ENCODE assay signal across 7 cellular contexts in genomic region chr2:28681216-28681981, GRCh38.
DNase-seq lines count a peak whose midpoint lies in the region; ATAC-seq, FAIRE-seq and TF ChIP-seq lines count a peak whose summit lies in the region.

No MANE protein-coding gene starts in this region.

- no peak overlapping the region for H3K14ac ChIP-seq in H1 (ENCODE audit: insufficient read length)

- no peaks in the 10 kb centered on the region for H3K36me3 ChIP-seq in H1 (ENCODE audit: control insufficient read depth in 2 of 4, insufficient read depth in 4 of 4, low read length in 3 of 4)

- no peak for FAIRE-seq in H1 (lab: Jason Lieb, UNC)

- H3K56ac ChIP-seq in H1 (replicated peaks; ENCODE audit: insufficient read length, low read depth, low read length): no peak overlapping the region

- H2BK5ac ChIP-seq in H1 (ENCODE audit: low read depth, low read length): no peak overlapping the region

- no peak overlapping the region for H3K4ac ChIP-seq in H1 (replicated peaks; ENCODE audit: insufficient read length, low read depth, low read length)

- TF ChIP-seq POLR2A in H1 (IDR thresholded peaks at IDR 0.05; ENCODE audit: control extremely low read depth in 1 of 2, low read depth in 2 of 2, low read length in 2 of 2): no peak

- H3K4me1 ChIP-seq in H1 (replicated peaks in 1 of 4; ENCODE audit: control insufficient read depth in 3 of 4, insufficient read depth in 4 of 4, low read length in 3 of 4): peaks cover 10 to 15% (median 13%) of the 10 kb centered on the region in 4 experiments

- ATAC-seq in GM19438 (IDR thresholded peaks at IDR 0.05; ENCODE audit: low read depth, unreplicated experiment): peak; percentile 94
- ATAC-seq in HG03354 (IDR thresholded peaks at IDR 0.05; ENCODE audit: poor library complexity, severe bottlenecking, unreplicated experiment): peak; percentile 95

- H3K79me1 ChIP-seq in H1 (ENCODE audit: low read depth, low read length): no peaks in the 10 kb centered on the region

- H3K27me3 ChIP-seq in H1 (replicated peaks in 1 of 4; ENCODE audit: control insufficient read depth in 3 of 4, extremely low read depth in 1 of 4, insufficient read depth in 3 of 4, low read length in 3 of 4): no peaks in the 10 kb centered on the region

- no peak overlapping the region for H2BK12ac ChIP-seq in H1 (ENCODE audit: low read depth, low read length)

- H2AK5ac ChIP-seq in H1 (ENCODE audit: low read depth, low read length): no peak overlapping the region

- no peaks in the 10 kb centered on the region for H3K9me3 ChIP-seq in H1 (ENCODE audit: insufficient read depth in 2 of 2, low read depth in 1 of 2, low read length in 1 of 2)

- H3K27ac ChIP-seq in H1 (ENCODE audit: low read depth, low read length): no peak overlapping the region

- no peak overlapping the region for H4K5ac ChIP-seq in H1 (ENCODE audit: insufficient read length, low read depth, low read length)

- no peaks in the 10 kb centered on the region for H4K20me1 ChIP-seq in H1 (replicated peaks in 1 of 2; ENCODE audit: control insufficient read depth in 1 of 2, insufficient read depth in 2 of 2, low read length in 2 of 2)

- no peak overlapping the region for H3K23ac ChIP-seq in H1 (ENCODE audit: insufficient read length)

- no peak overlapping the region for H3K4me3 ChIP-seq in H1 (ENCODE audit: extremely low read depth in 1 of 4, insufficient read depth in 2 of 4, low read depth in 3 of 4, low read length in 4 of 4)

- H2BK20ac ChIP-seq in H1 (ENCODE audit: low read length): no peak overlapping the region

- TF ChIP-seq RAD21 in H1 (IDR thresholded peaks at IDR 0.05 in 1 of 2, conservative IDR thresholded peaks at IDR 0.05 in 1 of 2; ENCODE audit: low read depth in 2 of 2, low read length in 2 of 2): no peak

- peak; percentile 49 for DNase-seq in activated CD4-positive, alpha-beta T cell treated with anti-CD3 and anti-CD28 coated beads, Interleukin-2, amount 50 U/mL, for 1 hour
- no peak for DNase-seq in H1 (ENCODE audit: low read depth in 1 of 2, low spot score in 2 of 2)
- DNase-seq in stimulated activated CD4-positive, alpha-beta T cell treated with anti-CD3 and anti-CD28 coated beads, Interleukin-1b, Interleukin-23, amount 100 ng/mL, for 48 hours: peak; percentile 68
- DNase-seq in NCI-H748 treated with DMSO at 0.1 percent for 48 hours (lab: John Stamatoyannopoulos, UW): no peak
- no peak for DNase-seq in NCI-H2196 treated with DMSO at 0.1 percent for 48 hours (lab: John Stamatoyannopoulos, UW; ENCODE audit: unreplicated experiment)

- H2BK120ac ChIP-seq in H1 (replicated peaks; ENCODE audit: low read depth, low read length): no peak overlapping the region

- H4K91ac ChIP-seq in H1 (replicated peaks; ENCODE audit: insufficient read length, low read length): no peak overlapping the region

- CTCF ChIA-PET in H1 (lab: Charles Lee; ENCODE audit: partially characterized antibody): interaction anchor here (1.3 to 1.8 kb wide), 3 partner anchors 8 to 86 kb away, joined by 3 to 4 read pairs (median 3); no protein-coding TSS in a partner anchor

- no peaks in the 10 kb centered on the region for H3K79me2 ChIP-seq in H1 (ENCODE audit: control insufficient read depth in 1 of 2, insufficient read depth in 2 of 2, low read length in 2 of 2)

- TF ChIP-seq CTCF in H1 (IDR thresholded peaks at IDR 0.05; ENCODE audit: control extremely low read depth in 1 of 3, insufficient read depth in 1 of 3, low read depth in 1 of 3, low read length in 3 of 3): no peak

- no peak overlapping the region for H3K9ac ChIP-seq in H1 (replicated peaks in 1 of 4; ENCODE audit: extremely low read depth in 1 of 4, low read depth in 3 of 4, low read length in 3 of 4)

- H2AFZ ChIP-seq in H1 (ENCODE audit: low read length): peak overlapping the region; percentile 18; the same call in 1 of the 2 replicates

- H2BK15ac ChIP-seq in H1 (ENCODE audit: low read length): no peak overlapping the region

- no peaks in the 10 kb centered on the region for H3K23me2 ChIP-seq in H1 (ENCODE audit: low read depth, low read length)

- WGBS in H1 (ENCODE audit: extremely low coverage in 1 of 2, insufficient coverage in 1 of 2, insufficient read length in 1 of 2, insufficient replicate concordance in 2 of 2, low coverage in 1 of 2, low lambda C conversion rate in 2 of 2, missing lambda C conversion rate in 1 of 2), 2 experiments: 71% methylated on average over 5 of the region's 5 CpGs; no CpG with 5 or more reads in 1 of the 2 experiments

- H4K8ac ChIP-seq in H1 (ENCODE audit: extremely low read depth, insufficient read depth, low read length): no peak overlapping the region

- no peak for TF ChIP-seq EP300 in H1 (IDR thresholded peaks at IDR 0.05; ENCODE audit: borderline replicate concordance in 1 of 2, low read depth in 2 of 2, low read length in 2 of 2)

- H3K4me2 ChIP-seq in H1 (ENCODE audit: insufficient read depth in 1 of 2, low read depth in 2 of 2, low read length in 2 of 2): peak overlapping the region in 1 of 2 experiments; percentile 7; a peak in 1 of 4 replicates

- no peak overlapping the region for H3K18ac ChIP-seq in H1 (ENCODE audit: extremely low read depth, low read length)

- POLR2A ChIA-PET in H1 (lab: Charles Lee; ENCODE audit: partially characterized antibody): interaction anchor here (0.6 to 1.8 kb wide), 3 partner anchors 56 to 71 kb away, joined by 3 to 8 read pairs (median 4); partner anchors contain the start of gene PPP1CB

TF ChIP-seq in H1, 55 proteins besides CTCF, POLR2A, EP300 and RAD21:
- no peak for TF ChIP-seq GTF2F1 (IDR thresholded peaks at IDR 0.05; ENCODE audit: borderline replicate concordance, low read depth, low read length)
- TF ChIP-seq FOSL1 (IDR thresholded peaks at IDR 0.05; ENCODE audit: insufficient read depth, low read depth, low read length): no peak
- no peak for TF ChIP-seq SIN3A (conservative IDR thresholded peaks at IDR 0.05 in 1 of 2, IDR thresholded peaks at IDR 0.05 in 1 of 2; ENCODE audit: low read depth in 1 of 2, low read length in 2 of 2)
- TF ChIP-seq GABPA (IDR thresholded peaks at IDR 0.05; ENCODE audit: borderline replicate concordance, insufficient read depth, low read length): no peak
- TF ChIP-seq RBBP5 (IDR thresholded peaks at IDR 0.05; ENCODE audit: borderline replicate concordance, low read depth, low read length): no peak

Comparison
In these comparisons a context has a peak if more than half of its experiments do, and no peak if none do; other contexts are left out.
1. DNase-seq: peak in activated CD4-positive, alpha-beta T cell treated with anti-CD3 and anti-CD28 coated beads, Interleukin-2, amount 50 U/mL, for 1 hour (single experiment) and stimulated activated CD4-positive, alpha-beta T cell treated with anti-CD3 and anti-CD28 coated beads, Interleukin-1b, Interleukin-23, amount 100 ng/mL, for 48 hours (single experiment); none in H1 (0 of 2), NCI-H748 treated with DMSO at 0.1 percent for 48 hours (single experiment) and NCI-H2196 treated with DMSO at 0.1 percent for 48 hours (single experiment).